ENCODE assay signal across 1 cellular context in the genomic region with DNA sequence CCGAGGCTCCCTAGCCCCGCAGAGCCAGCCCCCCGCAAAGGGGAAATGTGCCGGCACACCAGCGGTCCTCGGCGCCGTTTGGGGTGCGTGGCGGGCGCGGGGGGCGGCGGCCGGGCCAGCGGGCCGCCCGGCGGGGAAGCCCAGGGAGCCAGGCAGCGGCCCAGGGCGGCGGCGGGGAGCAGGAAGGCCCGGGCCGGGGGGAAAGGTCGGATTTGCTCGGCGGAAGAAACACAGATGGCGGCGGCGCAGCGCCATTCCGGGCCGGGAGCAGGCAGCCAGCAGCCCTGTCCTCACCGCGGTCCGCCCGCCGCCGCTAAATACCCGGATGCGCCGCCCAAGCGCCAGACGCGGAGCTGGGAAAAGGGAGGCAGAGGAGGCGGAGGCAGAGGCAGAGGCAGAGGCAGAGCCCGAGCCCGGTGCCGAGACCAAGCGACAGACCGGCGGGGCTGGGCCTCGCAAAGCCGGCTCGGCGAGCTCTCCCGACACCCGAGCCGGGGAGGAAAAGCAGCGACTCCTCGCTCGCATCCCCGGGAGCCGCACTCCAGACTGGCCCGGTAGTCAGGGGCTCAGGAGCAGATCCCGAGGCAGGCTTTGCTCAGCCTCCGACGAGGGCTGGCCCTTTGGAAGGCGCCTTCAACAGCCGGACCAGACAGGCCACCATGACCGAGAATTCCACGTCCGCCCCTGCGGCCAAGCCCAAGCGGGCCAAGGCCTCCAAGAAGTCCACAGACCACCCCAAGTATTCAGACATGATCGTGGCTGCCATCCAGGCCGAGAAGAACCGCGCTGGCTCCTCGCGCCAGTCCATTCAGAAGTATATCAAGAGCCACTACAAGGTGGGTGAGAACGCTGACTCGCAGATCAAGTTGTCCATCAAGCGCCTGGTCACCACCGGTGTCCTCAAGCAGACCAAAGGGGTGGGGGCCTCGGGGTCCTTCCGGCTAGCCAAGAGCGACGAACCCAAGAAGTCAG.
TF ChIP-seq lines count a peak whose summit lies in the region.

No MANE protein-coding gene starts in this region.

TF ChIP-seq in HepG2, 621 proteins besides CTCF, POLR2A, EP300 and RAD21 (continued from another document and continues in another):
- TF ChIP-seq, protein P1, sequence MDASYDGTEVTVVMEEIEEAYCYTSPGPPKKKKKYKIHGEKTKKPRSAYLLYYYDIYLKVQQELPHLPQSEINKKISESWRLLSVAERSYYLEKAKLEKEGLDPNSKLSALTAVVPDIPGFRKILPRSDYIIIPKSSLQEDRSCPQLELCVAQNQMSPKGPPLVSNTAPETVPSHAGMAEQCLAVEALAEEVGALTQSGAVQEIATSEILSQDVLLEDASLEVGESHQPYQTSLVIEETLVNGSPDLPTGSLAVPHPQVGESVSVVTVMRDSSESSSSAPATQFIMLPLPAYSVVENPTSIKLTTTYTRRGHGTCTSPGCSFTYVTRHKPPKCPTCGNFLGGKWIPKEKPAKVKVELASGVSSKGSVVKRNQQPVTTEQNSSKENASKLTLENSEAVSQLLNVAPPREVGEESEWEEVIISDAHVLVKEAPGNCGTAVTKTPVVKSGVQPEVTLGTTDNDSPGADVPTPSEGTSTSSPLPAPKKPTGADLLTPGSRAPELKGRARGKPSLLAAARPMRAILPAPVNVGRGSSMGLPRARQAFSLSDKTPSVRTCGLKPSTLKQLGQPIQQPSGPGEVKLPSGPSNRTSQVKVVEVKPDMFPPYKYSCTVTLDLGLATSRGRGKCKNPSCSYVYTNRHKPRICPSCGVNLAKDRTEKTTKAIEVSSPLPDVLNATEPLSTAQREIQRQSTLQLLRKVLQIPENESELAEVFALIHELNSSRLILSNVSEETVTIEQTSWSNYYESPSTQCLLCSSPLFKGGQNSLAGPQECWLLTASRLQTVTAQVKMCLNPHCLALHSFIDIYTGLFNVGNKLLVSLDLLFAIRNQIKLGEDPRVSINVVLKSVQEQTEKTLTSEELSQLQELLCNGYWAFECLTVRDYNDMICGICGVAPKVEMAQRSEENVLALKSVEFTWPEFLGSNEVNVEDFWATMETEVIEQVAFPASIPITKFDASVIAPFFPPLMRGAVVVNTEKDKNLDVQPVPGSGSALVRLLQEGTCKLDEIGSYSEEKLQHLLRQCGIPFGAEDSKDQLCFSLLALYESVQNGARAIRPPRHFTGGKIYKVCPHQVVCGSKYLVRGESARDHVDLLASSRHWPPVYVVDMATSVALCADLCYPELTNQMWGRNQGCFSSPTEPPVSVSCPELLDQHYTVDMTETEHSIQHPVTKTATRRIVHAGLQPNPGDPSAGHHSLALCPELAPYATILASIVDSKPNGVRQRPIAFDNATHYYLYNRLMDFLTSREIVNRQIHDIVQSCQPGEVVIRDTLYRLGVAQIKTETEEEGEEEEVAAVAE (CRISPR knock-in tag; IDR thresholded peaks at IDR 0.05; ENCODE audit: borderline replicate concordance), result no peak
- TF ChIP-seq ZNF567 (CRISPR knock-in tag; IDR thresholded peaks at IDR 0.05; ENCODE audit: borderline replicate concordance), result no peak
- TF ChIP-seq, protein P2, sequence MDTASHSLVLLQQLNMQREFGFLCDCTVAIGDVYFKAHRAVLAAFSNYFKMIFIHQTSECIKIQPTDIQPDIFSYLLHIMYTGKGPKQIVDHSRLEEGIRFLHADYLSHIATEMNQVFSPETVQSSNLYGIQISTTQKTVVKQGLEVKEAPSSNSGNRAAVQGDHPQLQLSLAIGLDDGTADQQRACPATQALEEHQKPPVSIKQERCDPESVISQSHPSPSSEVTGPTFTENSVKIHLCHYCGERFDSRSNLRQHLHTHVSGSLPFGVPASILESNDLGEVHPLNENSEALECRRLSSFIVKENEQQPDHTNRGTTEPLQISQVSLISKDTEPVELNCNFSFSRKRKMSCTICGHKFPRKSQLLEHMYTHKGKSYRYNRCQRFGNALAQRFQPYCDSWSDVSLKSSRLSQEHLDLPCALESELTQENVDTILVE (CRISPR knock-in tag; IDR thresholded peaks at IDR 0.05), result peak; percentile 57
- TF ChIP-seq ZNF274 (CRISPR knock-in tag; IDR thresholded peaks at IDR 0.05), result peak; percentile 86
- peak; percentile 69; the same call in 1 of the 2 replicates for TF ChIP-seq FOXK1 (CRISPR knock-in tag; IDR thresholded peaks at IDR 0.05; ENCODE audit: borderline replicate concordance, low read depth)
- no peak for TF ChIP-seq NBN (conservative IDR thresholded peaks at IDR 0.05)
- no peak for TF ChIP-seq ZNF569 (CRISPR knock-in tag; IDR thresholded peaks at IDR 0.05; ENCODE audit: borderline replicate concordance)
- TF ChIP-seq ZSCAN30 (CRISPR knock-in tag; IDR thresholded peaks at IDR 0.05), result no peak
- TF ChIP-seq KDM4B (CRISPR knock-in tag; IDR thresholded peaks at IDR 0.05), result peak; percentile 20; the same call in 1 of the 2 replicates
- TF ChIP-seq, protein P3, sequence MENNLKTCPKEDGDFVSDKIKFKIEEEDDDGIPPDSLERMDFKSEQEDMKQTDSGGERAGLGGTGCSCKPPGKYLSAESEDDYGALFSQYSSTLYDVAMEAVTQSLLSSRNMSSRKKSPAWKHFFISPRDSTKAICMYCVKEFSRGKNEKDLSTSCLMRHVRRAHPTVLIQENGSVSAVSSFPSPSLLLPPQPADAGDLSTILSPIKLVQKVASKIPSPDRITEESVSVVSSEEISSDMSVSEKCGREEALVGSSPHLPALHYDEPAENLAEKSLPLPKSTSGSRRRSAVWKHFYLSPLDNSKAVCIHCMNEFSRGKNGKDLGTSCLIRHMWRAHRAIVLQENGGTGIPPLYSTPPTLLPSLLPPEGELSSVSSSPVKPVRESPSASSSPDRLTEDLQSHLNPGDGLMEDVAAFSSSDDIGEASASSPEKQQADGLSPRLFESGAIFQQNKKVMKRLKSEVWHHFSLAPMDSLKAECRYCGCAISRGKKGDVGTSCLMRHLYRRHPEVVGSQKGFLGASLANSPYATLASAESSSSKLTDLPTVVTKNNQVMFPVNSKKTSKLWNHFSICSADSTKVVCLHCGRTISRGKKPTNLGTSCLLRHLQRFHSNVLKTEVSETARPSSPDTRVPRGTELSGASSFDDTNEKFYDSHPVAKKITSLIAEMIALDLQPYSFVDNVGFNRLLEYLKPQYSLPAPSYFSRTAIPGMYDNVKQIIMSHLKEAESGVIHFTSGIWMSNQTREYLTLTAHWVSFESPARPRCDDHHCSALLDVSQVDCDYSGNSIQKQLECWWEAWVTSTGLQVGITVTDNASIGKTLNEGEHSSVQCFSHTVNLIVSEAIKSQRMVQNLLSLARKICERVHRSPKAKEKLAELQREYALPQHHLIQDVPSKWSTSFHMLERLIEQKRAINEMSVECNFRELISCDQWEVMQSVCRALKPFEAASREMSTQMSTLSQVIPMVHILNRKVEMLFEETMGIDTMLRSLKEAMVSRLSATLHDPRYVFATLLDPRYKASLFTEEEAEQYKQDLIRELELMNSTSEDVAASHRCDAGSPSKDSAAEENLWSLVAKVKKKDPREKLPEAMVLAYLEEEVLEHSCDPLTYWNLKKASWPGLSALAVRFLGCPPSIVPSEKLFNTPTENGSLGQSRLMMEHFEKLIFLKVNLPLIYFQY (CRISPR knock-in tag; IDR thresholded peaks at IDR 0.05; ENCODE audit: borderline replicate concordance), result peak; percentile 88; the same call in 1 of the 2 replicates
- peak; percentile 93 for TF ChIP-seq ZNF430 (CRISPR knock-in tag; IDR thresholded peaks at IDR 0.05)
- TF ChIP-seq ARNT2 (CRISPR knock-in tag; IDR thresholded peaks at IDR 0.05; ENCODE audit: low read depth), result peak; percentile 94
- TF ChIP-seq RFX5 (IDR thresholded peaks at IDR 0.05; ENCODE audit: low read depth, low read length), result no peak
- no peak for TF ChIP-seq ZSCAN20 (CRISPR knock-in tag; IDR thresholded peaks at IDR 0.05; ENCODE audit: borderline replicate concordance)
- TF ChIP-seq SMYD3 (CRISPR knock-in tag; IDR thresholded peaks at IDR 0.05), result peak; percentile 86; the same call in 1 of the 2 replicates
- TF ChIP-seq, protein P4, sequence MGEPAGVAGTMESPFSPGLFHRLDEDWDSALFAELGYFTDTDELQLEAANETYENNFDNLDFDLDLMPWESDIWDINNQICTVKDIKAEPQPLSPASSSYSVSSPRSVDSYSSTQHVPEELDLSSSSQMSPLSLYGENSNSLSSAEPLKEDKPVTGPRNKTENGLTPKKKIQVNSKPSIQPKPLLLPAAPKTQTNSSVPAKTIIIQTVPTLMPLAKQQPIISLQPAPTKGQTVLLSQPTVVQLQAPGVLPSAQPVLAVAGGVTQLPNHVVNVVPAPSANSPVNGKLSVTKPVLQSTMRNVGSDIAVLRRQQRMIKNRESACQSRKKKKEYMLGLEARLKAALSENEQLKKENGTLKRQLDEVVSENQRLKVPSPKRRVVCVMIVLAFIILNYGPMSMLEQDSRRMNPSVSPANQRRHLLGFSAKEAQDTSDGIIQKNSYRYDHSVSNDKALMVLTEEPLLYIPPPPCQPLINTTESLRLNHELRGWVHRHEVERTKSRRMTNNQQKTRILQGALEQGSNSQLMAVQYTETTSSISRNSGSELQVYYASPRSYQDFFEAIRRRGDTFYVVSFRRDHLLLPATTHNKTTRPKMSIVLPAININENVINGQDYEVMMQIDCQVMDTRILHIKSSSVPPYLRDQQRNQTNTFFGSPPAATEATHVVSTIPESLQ (CRISPR knock-in tag; conservative IDR thresholded peaks at IDR 0.05), result 0 out of 2 replicates have a peak, but pooled peaks have one; percentile 29
- TF ChIP-seq ELF4 (CRISPR knock-in tag; IDR thresholded peaks at IDR 0.05; ENCODE audit: borderline replicate concordance), result no peak
- peak; percentile 91; the same call in 1 of the 2 replicates for TF ChIP-seq SNAPC2 (CRISPR knock-in tag; IDR thresholded peaks at IDR 0.05)
- 0 out of 2 replicates have a peak, but pooled peaks have one; percentile 67 for TF ChIP-seq ZNF850 (CRISPR knock-in tag; conservative IDR thresholded peaks at IDR 0.05)
- TF ChIP-seq, protein P5, sequence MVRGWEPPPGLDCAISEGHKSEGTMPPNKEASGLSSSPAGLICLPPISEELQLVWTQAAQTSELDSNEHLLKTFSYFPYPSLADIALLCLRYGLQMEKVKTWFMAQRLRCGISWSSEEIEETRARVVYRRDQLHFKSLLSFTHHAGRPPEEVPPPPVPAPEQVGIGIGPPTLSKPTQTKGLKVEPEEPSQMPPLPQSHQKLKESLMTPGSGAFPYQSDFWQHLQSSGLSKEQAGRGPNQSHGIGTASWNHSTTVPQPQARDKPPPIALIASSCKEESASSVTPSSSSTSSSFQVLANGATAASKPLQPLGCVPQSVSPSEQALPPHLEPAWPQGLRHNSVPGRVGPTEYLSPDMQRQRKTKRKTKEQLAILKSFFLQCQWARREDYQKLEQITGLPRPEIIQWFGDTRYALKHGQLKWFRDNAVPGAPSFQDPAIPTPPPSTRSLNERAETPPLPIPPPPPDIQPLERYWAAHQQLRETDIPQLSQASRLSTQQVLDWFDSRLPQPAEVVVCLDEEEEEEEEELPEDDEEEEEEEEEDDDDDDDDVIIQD (CRISPR knock-in tag; IDR thresholded peaks at IDR 0.05; ENCODE audit: low read depth), result no peak
- no peak for TF ChIP-seq SMC3 (IDR thresholded peaks at IDR 0.05; ENCODE audit: low read length)
- no peak for TF ChIP-seq ARNTL (CRISPR knock-in tag; IDR thresholded peaks at IDR 0.05)
- peak; percentile 66; the same call in 1 of the 2 replicates for TF ChIP-seq IRX3 (CRISPR knock-in tag; IDR thresholded peaks at IDR 0.05; ENCODE audit: borderline replicate concordance, low read depth)
- TF ChIP-seq, protein P6, sequence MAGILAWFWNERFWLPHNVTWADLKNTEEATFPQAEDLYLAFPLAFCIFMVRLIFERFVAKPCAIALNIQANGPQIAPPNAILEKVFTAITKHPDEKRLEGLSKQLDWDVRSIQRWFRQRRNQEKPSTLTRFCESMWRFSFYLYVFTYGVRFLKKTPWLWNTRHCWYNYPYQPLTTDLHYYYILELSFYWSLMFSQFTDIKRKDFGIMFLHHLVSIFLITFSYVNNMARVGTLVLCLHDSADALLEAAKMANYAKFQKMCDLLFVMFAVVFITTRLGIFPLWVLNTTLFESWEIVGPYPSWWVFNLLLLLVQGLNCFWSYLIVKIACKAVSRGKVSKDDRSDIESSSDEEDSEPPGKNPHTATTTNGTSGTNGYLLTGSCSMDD (CRISPR knock-in tag; IDR thresholded peaks at IDR 0.05), result no peak
- TF ChIP-seq ATRX (CRISPR knock-in tag; IDR thresholded peaks at IDR 0.05; ENCODE audit: borderline replicate concordance), result no peak
- TF ChIP-seq REXO4 (CRISPR knock-in tag; IDR thresholded peaks at IDR 0.05; ENCODE audit: borderline replicate concordance), result peak; percentile 66; the same call in 1 of the 2 replicates
- no peak; the same call in 1 of the 2 replicates for TF ChIP-seq HOXA9 (CRISPR knock-in tag; IDR thresholded peaks at IDR 0.05; ENCODE audit: borderline replicate concordance)
- TF ChIP-seq ZFP82 (CRISPR knock-in tag; IDR thresholded peaks at IDR 0.05; ENCODE audit: borderline replicate concordance), result no peak
- no peak for TF ChIP-seq NR2F6 (IDR thresholded peaks at IDR 0.05)
- TF ChIP-seq NR2F6 (CRISPR knock-in tag; IDR thresholded peaks at IDR 0.05), result peak; percentile 78
- TF ChIP-seq GFI1 (CRISPR knock-in tag; IDR thresholded peaks at IDR 0.05; ENCODE audit: borderline replicate concordance), result 0 out of 2 replicates have a peak, but pooled peaks have one; percentile 48
- TF ChIP-seq, protein P7, sequence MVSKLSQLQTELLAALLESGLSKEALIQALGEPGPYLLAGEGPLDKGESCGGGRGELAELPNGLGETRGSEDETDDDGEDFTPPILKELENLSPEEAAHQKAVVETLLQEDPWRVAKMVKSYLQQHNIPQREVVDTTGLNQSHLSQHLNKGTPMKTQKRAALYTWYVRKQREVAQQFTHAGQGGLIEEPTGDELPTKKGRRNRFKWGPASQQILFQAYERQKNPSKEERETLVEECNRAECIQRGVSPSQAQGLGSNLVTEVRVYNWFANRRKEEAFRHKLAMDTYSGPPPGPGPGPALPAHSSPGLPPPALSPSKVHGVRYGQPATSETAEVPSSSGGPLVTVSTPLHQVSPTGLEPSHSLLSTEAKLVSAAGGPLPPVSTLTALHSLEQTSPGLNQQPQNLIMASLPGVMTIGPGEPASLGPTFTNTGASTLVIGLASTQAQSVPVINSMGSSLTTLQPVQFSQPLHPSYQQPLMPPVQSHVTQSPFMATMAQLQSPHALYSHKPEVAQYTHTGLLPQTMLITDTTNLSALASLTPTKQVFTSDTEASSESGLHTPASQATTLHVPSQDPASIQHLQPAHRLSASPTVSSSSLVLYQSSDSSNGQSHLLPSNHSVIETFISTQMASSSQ (IDR thresholded peaks at IDR 0.05; ENCODE audit: low read depth), result no peak
- TF ChIP-seq, protein P7 (CRISPR knock-in tag; IDR thresholded peaks at IDR 0.05; ENCODE audit: borderline replicate concordance), result 0 out of 2 replicates have a peak, but pooled peaks have one; percentile 21
- no peak for TF ChIP-seq ZNF367 (CRISPR knock-in tag; IDR thresholded peaks at IDR 0.05; ENCODE audit: borderline replicate concordance)
- peak; percentile 51; the same call in 1 of the 2 replicates for TF ChIP-seq HDAC2 (CRISPR knock-in tag; IDR thresholded peaks at IDR 0.05)
- peak; percentile 77 for TF ChIP-seq SRSF4 (IDR thresholded peaks at IDR 0.05; ENCODE audit: low read depth, low read length, poor library complexity, severe bottlenecking)
- TF ChIP-seq ZNF17 (CRISPR knock-in tag; IDR thresholded peaks at IDR 0.05), result no peak
- no peak for TF ChIP-seq MIXL1 (CRISPR knock-in tag; IDR thresholded peaks at IDR 0.05)
- no peak for TF ChIP-seq ZNF546 (CRISPR knock-in tag; conservative IDR thresholded peaks at IDR 0.05)
